Comparison of ENCODE assay signal across 8 cellular contexts in genomic region chr3:196502775-196503181, GRCh38. TPM values are rescaled to one million over a fixed set of nuclear protein-coding genes. Genes with fewer than 3 reads are reported as not detected.
DNase-seq lines count a peak whose midpoint lies in the region; ATAC-seq and TF ChIP-seq lines count a peak whose summit lies in the region.

No MANE protein-coding gene starts in this region.

- intact Hi-C loops in activated CD8-positive, alpha-beta T cell treated with anti-CD3 and anti-CD28 coated beads for 36 hours (cut with micrococcal nuclease), result no loop called here
- intact Hi-C loops in lower lobe of right lung (cut with DNase I), result no loop called here

- H3K27me3 Mint-ChIP-seq in activated CD8-positive, alpha-beta T cell treated with anti-CD3 and anti-CD28 coated beads for 36 hours, result no peaks in the 10 kb centered on the region

- H3K36me3 ChIP-seq in ectodermal cell (ENCODE audit: control insufficient read depth, insufficient read depth, low read length), result no peaks in the 10 kb centered on the region
- H3K36me3 ChIP-seq in lower lobe of right lung, result peaks cover 4% of the 10 kb centered on the region

- no peaks in the 10 kb centered on the region for H3K27me3 ChIP-seq in ectodermal cell (ENCODE audit: control insufficient read depth, insufficient read depth, low read length, poor library complexity, severe bottlenecking)
- H3K27me3 ChIP-seq in lower lobe of right lung (ENCODE audit: low read depth), result no peaks in the 10 kb centered on the region

- peak overlapping the region; percentile 100 for H3K27ac Mint-ChIP-seq in activated CD8-positive, alpha-beta T cell treated with anti-CD3 and anti-CD28 coated beads for 36 hours

- ATAC-seq in HG02588 (IDR thresholded peaks at IDR 0.05; ENCODE audit: unreplicated experiment) (peak; percentile 2), lower lobe of right lung (peak; percentile 63 to 77)
- peak; percentile 41 for ATAC-seq in activated CD8-positive, alpha-beta T cell treated with anti-CD3 and anti-CD28 coated beads for 36 hours

- H3K4me1 Mint-ChIP-seq in activated CD8-positive, alpha-beta T cell treated with anti-CD3 and anti-CD28 coated beads for 36 hours (ENCODE audit: low read depth), result peaks cover 34% of the 10 kb centered on the region

- WGBS in ectodermal cell, 2 experiments, result 0% methylated on average over 26 of the region's 26 CpGs

- TF ChIP-seq CTCF in activated CD8-positive, alpha-beta T cell treated with anti-CD3 and anti-CD28 coated beads for 36 hours (IDR thresholded peaks at IDR 0.05), result no peak
- no peak for TF ChIP-seq CTCF in lower lobe of right lung (IDR thresholded peaks at IDR 0.05)

- CTCF ChIA-PET in activated CD8-positive, alpha-beta T cell treated with anti-CD3 and anti-CD28 coated beads for 36 hours (lab: Charles Lee), result interaction anchor here (2.4 to 2.8 kb wide), 2 partner anchors 20 to 26 kb away, joined by 8 to 15 read pairs; no protein-coding TSS in a partner anchor

- POLR2A ChIA-PET in activated CD8-positive, alpha-beta T cell treated with anti-CD3 and anti-CD28 coated beads for 36 hours (lab: Charles Lee), result interaction anchor here (0.6 to 1.5 kb wide), 6 partner anchors 19 to 247 kb away, joined by 3 to 5 read pairs (median 3); no protein-coding TSS in a partner anchor

- H3K4me3 Mint-ChIP-seq in activated CD8-positive, alpha-beta T cell treated with anti-CD3 and anti-CD28 coated beads for 36 hours, result peak overlapping the region; percentile 100

- H3K4me3 ChIP-seq in ectodermal cell (ENCODE audit: insufficient read depth, low read depth, low read length) (peak overlapping the region; percentile 71), lower lobe of right lung (peak overlapping the region; percentile 74)

- peaks cover 38% of the 10 kb centered on the region for H3K36me3 Mint-ChIP-seq in activated CD8-positive, alpha-beta T cell treated with anti-CD3 and anti-CD28 coated beads for 36 hours (ENCODE audit: low read depth)

- no peaks in the 10 kb centered on the region for H3K9me3 ChIP-seq in ectodermal cell (ENCODE audit: control insufficient read depth, low read length)
- H3K9me3 ChIP-seq in lower lobe of right lung, result no peaks in the 10 kb centered on the region

- H3K9me3 Mint-ChIP-seq in activated CD8-positive, alpha-beta T cell treated with anti-CD3 and anti-CD28 coated beads for 36 hours, result peaks cover 10% of the 10 kb centered on the region

- DNase-seq in GF-D8 (lab: John Stamatoyannopoulos, UW) (peak; percentile 41), NCI-H2196 (lab: John Stamatoyannopoulos, UW; ENCODE audit: unreplicated experiment) (peak; percentile 59), lower lobe of right lung (peak; percentile 63), retina (no peak)
- peak; percentile 81 for DNase-seq in activated CD8-positive, alpha-beta T cell treated with anti-CD3 and anti-CD28 coated beads for 36 hours
- DNase-seq in stimulated activated CD4-positive, alpha-beta T cell treated with anti-CD3 and anti-CD28 coated beads, TNF-alpha, amount 100 ng/mL, for 1 hour (ENCODE audit: low read depth in 3 of 3, low spot score in 1 of 3), result peak; percentile 18 to 26 (median 23)

- H3K4me1 ChIP-seq in ectodermal cell (ENCODE audit: control insufficient read depth, insufficient read depth, low read length) (no peaks in the 10 kb centered on the region), lower lobe of right lung (peaks cover 34% of the 10 kb centered on the region)

- H3K27ac ChIP-seq in ectodermal cell (ENCODE audit: insufficient read depth, low read depth, low read length, poor library complexity, severe bottlenecking), result peak overlapping the region; percentile 74
- H3K27ac ChIP-seq in lower lobe of right lung, result peak overlapping the region; percentile 96

RNA-seq across cellular contexts. Expression of gene RNF168, which starts 0.8 kb away (rescaled TPM):
- total RNA-seq in activated CD8-positive, alpha-beta T cell treated with anti-CD3 and anti-CD28 coated beads for 36 hours, result 10 to 100 TPM; 20.9 to 21.2 TPM
- 27.7 TPM for polyA plus RNA-seq in ectodermal cell (2013, experiment 1 of 4)
- polyA plus RNA-seq in ectodermal cell (2013, experiment 2 of 4), result 25.5 TPM
- polyA plus RNA-seq in ectodermal cell (2013, experiment 3 of 4), result 18.4 TPM
- 17.8 TPM for polyA plus RNA-seq in ectodermal cell (2013, experiment 4 of 4)
- total RNA-seq in lower lobe of right lung, result 24.3 TPM

RNA-seq across cellular contexts. Expression of gene SMCO1, which starts 12.4 kb away (rescaled TPM):
- not detected for total RNA-seq in activated CD8-positive, alpha-beta T cell treated with anti-CD3 and anti-CD28 coated beads for 36 hours
- not detected for polyA plus RNA-seq in ectodermal cell (2013, experiment 1 of 4)
- polyA plus RNA-seq in ectodermal cell (2013, experiment 2 of 4), result not detected
- not detected for polyA plus RNA-seq in ectodermal cell (2013, experiment 3 of 4)
- 0.12 TPM for polyA plus RNA-seq in ectodermal cell (2013, experiment 4 of 4)
- not detected for total RNA-seq in lower lobe of right lung

Comparison
In these comparisons a context has a peak if more than half of its experiments do, and no peak if none do; other contexts are left out.
1. ATAC-seq: peak in every context shown above with its lines; median percentile 70 in lower lobe of right lung; 41 in activated CD8-positive, alpha-beta T cell treated with anti-CD3 and anti-CD28 coated beads for 36 hours; 2 in HG02588.